Comparison of ENCODE assay signal across 8 cellular contexts in genomic region chr6:124963416-124964083, GRCh38. TPM values are rescaled to one million over a fixed set of nuclear protein-coding genes. Genes with fewer than 3 reads are reported as not detected.
DNase-seq lines count a peak whose midpoint lies in the region; ATAC-seq, FAIRE-seq and TF ChIP-seq lines count a peak whose summit lies in the region.

No MANE protein-coding gene starts in this region.

- no peak for TF ChIP-seq CTCF in PC-9 (conservative IDR thresholded peaks at IDR 0.05)
- no peak for TF ChIP-seq CTCF in uterus (IDR thresholded peaks at IDR 0.05)

- H3K9me3 ChIP-seq in PC-9 (ENCODE audit: insufficient read depth, low read depth) (no peaks in the 10 kb centered on the region), mononuclear cell (ENCODE audit: low read depth, low read length) (no peaks in the 10 kb centered on the region), uterus (no peaks in the 10 kb centered on the region)

- H3K27me3 ChIP-seq in PC-9 (ENCODE audit: insufficient read depth, low read depth) (no peaks in the 10 kb centered on the region), mononuclear cell (ENCODE audit: insufficient read depth, low read length) (peaks cover 5% of the 10 kb centered on the region), uterus (no peaks in the 10 kb centered on the region)

- CTCF ChIA-PET in PC-9 (lab: Charles Lee): interaction anchor here (0.6 to 1.5 kb wide), 5 partner anchors 19 to 160 kb away, joined by 3 to 4 read pairs (median 3); no protein-coding TSS in a partner anchor

- peaks cover 47% of the 10 kb centered on the region for H3F3A ChIP-seq in PC-9 (ENCODE audit: insufficient read depth, low read depth)

- ATAC-seq in HG02588 (IDR thresholded peaks at IDR 0.05; ENCODE audit: unreplicated experiment): no peak

- H4K20me1 ChIP-seq in PC-9 (ENCODE audit: insufficient read depth): peaks cover 8% of the 10 kb centered on the region; the same call in 1 of the 2 replicates

- DNase-seq in PC-9: peak in 1 of 2 experiments; percentile 63
- no peak for DNase-seq in uterus
- no peak for DNase-seq in stimulated activated CD4-positive, alpha-beta T cell treated with anti-CD3 and anti-CD28 coated beads, Interleukin-2, amount 100 ng/mL, for 48 hours
- DNase-seq in NCI-H2196 treated with DMSO at 0.1 percent for 48 hours (lab: John Stamatoyannopoulos, UW; ENCODE audit: unreplicated experiment): no peak

- peak overlapping the region; percentile 64 for H3K4me3 ChIP-seq in GM08714 (ENCODE audit: low read length)
- peak overlapping the region; percentile 79 for H3K4me3 ChIP-seq in PC-9
- H3K4me3 ChIP-seq in mononuclear cell (ENCODE audit: low read length): peak overlapping the region; percentile 47
- H3K4me3 ChIP-seq in uterus: peak overlapping the region; percentile 72 to 75

- TF ChIP-seq POLR2A in uterus (IDR thresholded peaks at IDR 0.05): peak in 1 of 2 donors; percentile 3

- H3K36me3 ChIP-seq in PC-9 (ENCODE audit: low read depth) (peaks cover 19% of the 10 kb centered on the region; the same call in 1 of the 2 replicates), uterus (no peaks in the 10 kb centered on the region)

- peaks cover 60% of the 10 kb centered on the region for H3K79me2 ChIP-seq in PC-9 (ENCODE audit: low read depth)

- FAIRE-seq in endometrium (lab: Jason Lieb, UNC): peak; percentile 60

- no peaks in the 10 kb centered on the region for H3K9me2 ChIP-seq in PC-9 (ENCODE audit: insufficient read depth)

- H3K27ac ChIP-seq in PC-9 (peak overlapping the region; percentile 67), uterus (peak overlapping the region; percentile 96 to 97)

- H2AFZ ChIP-seq in PC-9: peak overlapping the region; percentile 96

- intact Hi-C loops in PC-9 (cut with micrococcal nuclease; ENCODE audit: unreplicated experiment): loop anchor here (2.0 to 10.0 kb wide), 7 partner anchors 17 to 341 kb away; partner anchors contain the start of gene HDDC2
- intact Hi-C loops in uterus (cut with DNase I; ENCODE audit: low total_unique reads): no loop called here

- BruUV-seq in PC-9 (replicated peaks; lab: Mats Ljungman, UMichigan): TSS peak; percentile 45

- H3K4me1 ChIP-seq in PC-9 (replicated peaks; ENCODE audit: insufficient read depth) (peaks cover 60% of the 10 kb centered on the region), mononuclear cell (ENCODE audit: insufficient read depth, low read length) (peaks cover 32% of the 10 kb centered on the region), uterus (no peaks in the 10 kb centered on the region)

- H3K4me2 ChIP-seq in PC-9: peak overlapping the region; percentile 91

- POLR2A ChIA-PET in PC-9 (lab: Charles Lee; ENCODE audit: unreplicated experiment): interaction anchor here (0.6 to 1.1 kb wide), 7 partner anchors 19 to 400 kb away, joined by 3 to 10 read pairs (median 6); no protein-coding TSS in a partner anchor

RNA-seq across cellular contexts. Expression of gene RNF217, which starts 1.3 kb away (rescaled TPM):
- 38.3 and 42.3 TPM in 2 replicates for total RNA-seq in PC-9 (2021)
- 2.0 TPM for total RNA-seq in mononuclear cell
- total RNA-seq in uterus: 10 to 100 TPM; 22.9 to 42.0 (median 29.0) TPM
